ENCODE assay signal across 8 cellular contexts in the genomic region with DNA sequence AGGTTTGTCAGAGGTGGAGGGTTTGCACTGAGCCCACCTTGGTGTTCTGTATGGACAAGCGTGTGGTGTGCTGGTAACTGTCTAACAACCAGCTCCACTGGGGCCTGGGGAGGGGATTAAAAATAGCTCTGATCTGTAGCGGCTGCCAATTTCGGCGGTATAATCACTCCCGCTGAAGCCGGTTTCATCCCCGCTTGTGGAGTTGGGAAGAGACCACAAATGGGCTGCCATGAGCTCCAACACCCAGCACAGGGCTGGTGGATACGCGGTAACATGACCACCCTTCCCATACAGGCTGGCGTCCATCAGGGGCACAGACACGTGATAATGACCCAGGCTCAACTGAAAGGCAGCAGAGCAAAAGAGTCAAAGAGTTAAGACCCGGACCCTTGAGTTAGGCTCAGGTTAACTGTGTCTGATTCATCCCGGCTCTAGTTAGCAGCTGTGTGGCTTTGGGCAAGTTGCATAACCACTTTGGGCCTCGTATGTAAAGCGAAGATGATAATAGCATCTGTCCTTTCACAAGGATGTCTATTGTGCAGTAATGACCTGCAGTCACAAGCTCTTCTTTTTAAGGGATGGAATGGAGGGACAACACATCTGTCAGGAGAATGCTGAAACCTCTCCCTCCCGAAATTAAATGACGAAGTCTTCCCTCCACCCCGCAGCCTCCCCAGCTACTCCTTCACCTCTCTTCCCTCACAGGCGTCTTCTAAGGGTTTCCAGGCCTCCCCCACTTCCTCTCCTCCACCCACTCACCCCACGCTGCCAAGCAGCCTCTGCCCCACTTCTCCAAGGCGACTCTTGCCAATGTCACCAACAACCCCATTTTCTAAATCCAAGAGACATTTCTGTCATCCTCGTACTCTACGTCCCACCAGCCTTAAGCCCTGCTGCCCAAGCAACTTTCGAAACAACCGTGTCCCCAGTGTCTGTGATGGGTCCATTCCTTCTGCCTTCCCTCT.
DNase-seq lines count a peak whose midpoint lies in the region; ATAC-seq lines count a peak whose summit lies in the region.

No MANE protein-coding gene starts in this region.

- DNase-seq in SIG-M5 treated with dmso at 0.1 percent for 504 hours (lab: John Stamatoyannopoulos, UW; ENCODE audit: unreplicated experiment), result peak; percentile 90
- DNase-seq in SIG-M5 (lab: John Stamatoyannopoulos, UW), result no peak
- peak; percentile 43 for DNase-seq in NCI-H526 treated with DMSO at 0.1 percent for 48 hours (lab: John Stamatoyannopoulos, UW)
- no peak for DNase-seq in activated naive CD8-positive, alpha-beta T cell treated with anti-CD3 and anti-CD28 coated beads, Interleukin-2, amount 10 ng/mL, durations not matched to agents 7 days and 5 days
- peak; percentile 1 for DNase-seq in retina
- DNase-seq in stimulated activated CD4-positive, alpha-beta T cell treated with anti-CD3 and anti-CD28 coated beads, Interleukin-15, amount 100 ng/mL, for 24 hours, result no peak
- DNase-seq in COLO829 (ENCODE audit: low spot score), result no peak

- no peaks in the 10 kb centered on the region for H3K9me3 Mint-ChIP-seq in activated naive CD8-positive, alpha-beta T cell treated with anti-CD3 and anti-CD28 coated beads, Interleukin-2, amount 10 ng/mL, durations not matched to agents 7 days and 5 days

- peaks cover 70% of the 10 kb centered on the region for H3K4me1 Mint-ChIP-seq in activated naive CD8-positive, alpha-beta T cell treated with anti-CD3 and anti-CD28 coated beads, Interleukin-2, amount 10 ng/mL, durations not matched to agents 7 days and 5 days

- peak overlapping the region; percentile 20 for H3K4me3 Mint-ChIP-seq in activated naive CD8-positive, alpha-beta T cell treated with anti-CD3 and anti-CD28 coated beads, Interleukin-2, amount 10 ng/mL, durations not matched to agents 7 days and 5 days

- H3K27ac Mint-ChIP-seq in activated naive CD8-positive, alpha-beta T cell treated with anti-CD3 and anti-CD28 coated beads, Interleukin-2, amount 10 ng/mL, durations not matched to agents 7 days and 5 days, result peak overlapping the region; percentile 72

- no peaks in the 10 kb centered on the region for H3K36me3 Mint-ChIP-seq in activated naive CD8-positive, alpha-beta T cell treated with anti-CD3 and anti-CD28 coated beads, Interleukin-2, amount 10 ng/mL, durations not matched to agents 7 days and 5 days

- no peaks in the 10 kb centered on the region for H3K27me3 Mint-ChIP-seq in activated naive CD8-positive, alpha-beta T cell treated with anti-CD3 and anti-CD28 coated beads, Interleukin-2, amount 10 ng/mL, durations not matched to agents 7 days and 5 days

- ATAC-seq in activated naive CD8-positive, alpha-beta T cell treated with anti-CD3 and anti-CD28 coated beads, Interleukin-2, amount 10 ng/mL, durations not matched to agents 7 days and 5 days (ENCODE audit: low read depth), result no peak
- ATAC-seq in GM18867 (IDR thresholded peaks at IDR 0.05; ENCODE audit: unreplicated experiment), result no peak

- POLR2A ChIA-PET in activated naive CD8-positive, alpha-beta T cell treated with anti-CD3 and anti-CD28 coated beads, Interleukin-2, amount 10 ng/mL, durations not matched to agents 7 days and 5 days (lab: Charles Lee), result interaction anchor here (1.2 to 8.4 kb wide), 2 partner anchors 134 to 138 kb away, joined by 4 to 122 read pairs; partner anchors contain the start of gene ID2

Comparison
In these comparisons a context has a peak if more than half of its experiments do, and no peak if none do; other contexts are left out.
1. DNase-seq: peak in SIG-M5 treated with dmso at 0.1 percent for 504 hours (single experiment), NCI-H526 treated with DMSO at 0.1 percent for 48 hours (single experiment) and retina (single experiment); none in SIG-M5 (single experiment), activated naive CD8-positive, alpha-beta T cell treated with anti-CD3 and anti-CD28 coated beads, Interleukin-2, amount 10 ng/mL, durations not matched to agents 7 days and 5 days (single experiment), stimulated activated CD4-positive, alpha-beta T cell treated with anti-CD3 and anti-CD28 coated beads, Interleukin-15, amount 100 ng/mL, for 24 hours (single experiment) and COLO829 (single experiment).